18 cellular contexts compared by ENCODE assay signal in the genomic region with DNA sequence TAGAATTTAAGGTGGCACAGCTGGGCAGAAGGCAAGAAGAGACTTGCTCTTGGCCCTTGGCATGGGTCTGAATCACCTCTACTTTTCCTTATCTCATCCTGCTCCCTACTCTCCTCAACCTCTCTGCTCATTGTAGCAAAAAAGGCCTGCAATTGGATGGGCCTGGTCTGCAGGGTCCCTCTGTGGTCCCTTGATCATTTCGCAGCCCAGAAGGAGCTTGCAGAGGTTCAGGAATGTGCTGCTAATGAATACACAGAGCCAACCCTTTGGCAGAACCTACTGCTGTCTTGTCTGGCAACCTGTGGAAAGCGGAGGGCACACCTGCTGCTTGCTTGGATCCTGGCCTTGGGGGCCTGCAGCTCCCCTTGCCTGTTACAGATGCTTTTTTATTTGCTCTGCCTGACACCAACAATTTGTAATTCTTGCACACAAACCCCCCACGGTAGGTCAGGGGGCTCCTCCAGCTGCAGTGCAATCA.
DNase-seq lines count a peak whose midpoint lies in the region; ATAC-seq and TF ChIP-seq lines count a peak whose summit lies in the region.
"Had no signal": no experiment of that assay in that cellular context is flagged by ENCODE, and none has a peak within 500 bp of the region (broad histone marks: within the 10 kb centered on the region; RNA-seq: fewer than 3 reads in every experiment).

No MANE protein-coding gene starts in this region.

- H3K4me1 ChIP-seq in suprapubic skin = peaks cover 28% of the 10 kb centered on the region
- H3K4me1 ChIP-seq: HAP-1 had no signal

- 51% methylated on average over 3 of the region's 3 CpGs for WGBS in suprapubic skin

- H3K27ac ChIP-seq in suprapubic skin = peak overlapping the region; percentile 50
- no peak overlapping the region for H3K27ac ChIP-seq in WERI-Rb-1
- H3K27ac ChIP-seq: 22Rv1 had no signal

- ATAC-seq in HG02571 (IDR thresholded peaks at IDR 0.05; ENCODE audit: unreplicated experiment) = no peak
- ATAC-seq: Panc1 had no signal

- no peak for TF ChIP-seq EP300 in suprapubic skin (IDR thresholded peaks at IDR 0.05)

- H3K4me3 ChIP-seq in suprapubic skin (peak overlapping the region; percentile 9), WERI-Rb-1 (ENCODE audit: low read depth, low read length) (no peak overlapping the region)
- H3K4me3 ChIP-seq: HAP-1 had no signal

- H3K9me3 ChIP-seq in suprapubic skin (peaks cover 6% of the 10 kb centered on the region), WERI-Rb-1 (ENCODE audit: severe bottlenecking) (peaks cover 9% of the 10 kb centered on the region)

- H3K27me3 ChIP-seq in suprapubic skin (no peaks in the 10 kb centered on the region), WERI-Rb-1 (ENCODE audit: insufficient read depth, low read depth, severe bottlenecking) (no peaks in the 10 kb centered on the region)

- H3K36me3 ChIP-seq in suprapubic skin (no peaks in the 10 kb centered on the region), WERI-Rb-1 (no peaks in the 10 kb centered on the region)
- H3K36me3 ChIP-seq: HAP-1 had no signal

- DNase-seq in DMS 273 (lab: John Stamatoyannopoulos, UW; ENCODE audit: unreplicated experiment) (peak; percentile 12), DMS 273 treated with DMSO at 0.1 percent for 48 hours (lab: John Stamatoyannopoulos, UW) (no peak), cerebellar cortex (ENCODE audit: low spot score) (peak; percentile 21), islet precursor cell (peak; percentile 40), suprapubic skin (ENCODE audit: low spot score in 2 of 2) (no peak), NCI-H1436 treated with DMSO at 0.1 percent for 48 hours (lab: John Stamatoyannopoulos, UW) (no peak), WERI-Rb-1 (no peak)
- DNase-seq: DMS153, EL, NCI-H1694, NCI-H2107, NCI-H226, NCI-H69, SHP77 had no signal

- no peak for TF ChIP-seq CTCF in suprapubic skin (IDR thresholded peaks at IDR 0.05)
- TF ChIP-seq CTCF in WERI-Rb-1 (IDR thresholded peaks at IDR 0.05; ENCODE audit: low read depth, low read length) = no peak

- no peak for TF ChIP-seq POLR2A in suprapubic skin (IDR thresholded peaks at IDR 0.05)

Comparison
In these comparisons a context has a peak if more than half of its experiments do, and no peak if none do; other contexts are left out.
1. DNase-seq: peak in DMS 273 (single experiment), cerebellar cortex (single experiment) and islet precursor cell (single experiment); none in DMS 273 treated with DMSO at 0.1 percent for 48 hours (single experiment), suprapubic skin (0 of 2), NCI-H1436 treated with DMSO at 0.1 percent for 48 hours (single experiment) and WERI-Rb-1 (single experiment).